In the genomic region with DNA sequence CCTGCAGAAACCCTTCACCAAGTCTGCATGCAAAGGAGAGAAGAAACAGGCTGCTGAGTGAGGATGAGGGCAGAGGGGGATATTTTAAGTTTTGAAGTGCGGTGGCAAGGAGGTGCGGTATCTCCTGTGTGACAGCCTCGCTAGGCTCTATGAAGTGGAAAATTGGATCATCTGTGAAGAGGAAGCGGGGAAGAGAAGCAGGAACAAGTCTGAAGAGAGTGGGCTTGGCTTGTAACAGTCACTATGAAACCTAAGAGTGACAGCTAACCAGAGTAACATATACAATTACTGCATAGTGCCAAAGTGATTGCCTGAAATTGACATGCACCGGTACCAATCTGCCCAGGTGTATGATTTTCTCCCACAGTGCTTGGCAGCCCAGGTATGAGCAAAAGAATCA, we compare ENCODE assay signal across 12 cellular contexts.
DNase-seq lines count a peak whose midpoint lies in the region; ATAC-seq and TF ChIP-seq lines count a peak whose summit lies in the region.
"Had no signal": no experiment of that assay in that cellular context is flagged by ENCODE, and none has a peak within 500 bp of the region (broad histone marks: within the 10 kb centered on the region; RNA-seq: fewer than 3 reads in every experiment).

No MANE protein-coding gene starts in this region.

- H3K36me3 ChIP-seq in PC-3 (ENCODE audit: low read depth, low read length) (no peaks in the 10 kb centered on the region), smooth muscle cell (ENCODE audit: low read depth) (no peaks in the 10 kb centered on the region)
- H3K36me3 ChIP-seq: uterus had no signal

- no peak overlapping the region for H3K27ac ChIP-seq in PC-3 (ENCODE audit: low read length)
- H3K27ac ChIP-seq in smooth muscle cell (ENCODE audit: low read depth) = no peak overlapping the region
- H3K27ac ChIP-seq: uterus had no signal

- no peaks in the 10 kb centered on the region for H3K9me2 ChIP-seq in PC-3 (replicated peaks; ENCODE audit: low read length)

- H3K9me3 ChIP-seq in PC-3 (ENCODE audit: low read length) = no peaks in the 10 kb centered on the region
- H3K9me3 ChIP-seq in smooth muscle cell (replicated peaks; ENCODE audit: low read depth) = no peaks in the 10 kb centered on the region
- H3K9me3 ChIP-seq: uterus had no signal

- DNase-seq in CD1c-positive myeloid dendritic cell (ENCODE audit: extremely low spot score) (peak; percentile 62), PC-3 (no peak), NCI-H524 (lab: John Stamatoyannopoulos, UW) (no peak), smooth muscle cell (lab: John Stamatoyannopoulos, UW; ENCODE audit: unreplicated experiment) (no peak), sciatic nerve (ENCODE audit: low spot score) (no peak)
- no peak for DNase-seq in activated CD4-positive, alpha-beta memory T cell treated with anti-CD3 and anti-CD28 coated beads, Interleukin-2, amount 10 ng/mL, durations not matched to agents 7 days and 5 days
- DNase-seq: H7; NCI-H1105; stimulated activated CD4-positive, alpha-beta T cell treated with anti-CD3 and anti-CD28 coated beads, Interleukin-1b, Interleukin-23, amount 100 ng/mL, for 48 hours; uterus had no signal

- ATAC-seq in GM18868 (IDR thresholded peaks at IDR 0.05; ENCODE audit: unreplicated experiment) = peak; percentile 40
- peak; percentile 53 for ATAC-seq in HG02884 (IDR thresholded peaks at IDR 0.05; ENCODE audit: unreplicated experiment)
- ATAC-seq in PC-3 = no peak
- no peak for ATAC-seq in sciatic nerve

- H3F3A ChIP-seq in PC-3 (ENCODE audit: low read length, unreplicated experiment) = no peaks in the 10 kb centered on the region
- no peaks in the 10 kb centered on the region for H3F3A ChIP-seq in smooth muscle cell (ENCODE audit: low read depth)

- H3K4me3 Mint-ChIP-seq in activated CD4-positive, alpha-beta memory T cell treated with anti-CD3 and anti-CD28 coated beads, Interleukin-2, amount 10 ng/mL, durations not matched to agents 7 days and 5 days = peak overlapping the region; percentile 57

- H3K4me2 ChIP-seq in PC-3 (ENCODE audit: low read length) = no peak overlapping the region
- H3K4me2 ChIP-seq in smooth muscle cell = no peak overlapping the region

- peaks cover 60% of the 10 kb centered on the region for H3K36me3 Mint-ChIP-seq in activated CD4-positive, alpha-beta memory T cell treated with anti-CD3 and anti-CD28 coated beads, Interleukin-2, amount 10 ng/mL, durations not matched to agents 7 days and 5 days (ENCODE audit: low read depth)

- H3K27me3 Mint-ChIP-seq in activated CD4-positive, alpha-beta memory T cell treated with anti-CD3 and anti-CD28 coated beads, Interleukin-2, amount 10 ng/mL, durations not matched to agents 7 days and 5 days = no peaks in the 10 kb centered on the region

- H4K20me1 ChIP-seq in PC-3 (ENCODE audit: low read length) = no peaks in the 10 kb centered on the region
- no peaks in the 10 kb centered on the region for H4K20me1 ChIP-seq in smooth muscle cell (ENCODE audit: low read depth)

- H3K79me2 ChIP-seq in PC-3 (ENCODE audit: low read length) (no peaks in the 10 kb centered on the region; the same call in 1 of the 2 replicates), smooth muscle cell (ENCODE audit: low read depth) (peaks cover 6% of the 10 kb centered on the region)

- H3K27ac Mint-ChIP-seq in activated CD4-positive, alpha-beta memory T cell treated with anti-CD3 and anti-CD28 coated beads, Interleukin-2, amount 10 ng/mL, durations not matched to agents 7 days and 5 days = peak overlapping the region; percentile 82

- H3K4me3 ChIP-seq in PC-3 (ENCODE audit: low read length) = no peak overlapping the region
- H3K4me3 ChIP-seq in smooth muscle cell = no peak overlapping the region
- H3K4me3 ChIP-seq: uterus had no signal

- H3K4me1 ChIP-seq in PC-3 (ENCODE audit: insufficient read depth, low read length) = peaks cover 2% of the 10 kb centered on the region
- no peaks in the 10 kb centered on the region for H3K4me1 ChIP-seq in smooth muscle cell (ENCODE audit: low read depth)

- WGBS in smooth muscle cell (ENCODE audit: low lambda C conversion rate) = 99% methylated on average over 5 of the region's 5 CpGs

- CTCF ChIA-PET in activated CD4-positive, alpha-beta memory T cell treated with anti-CD3 and anti-CD28 coated beads, Interleukin-2, amount 10 ng/mL, durations not matched to agents 7 days and 5 days (lab: Charles Lee) = interaction anchor here (0.8 to 2.7 kb wide), 5 partner anchors 10 to 19 kb away, joined by 3 to 14 read pairs (median 4); no protein-coding TSS in a partner anchor
- CTCF ChIA-PET in PC-3 (lab: Charles Lee) = no interaction called here

- H3K27me3 ChIP-seq in PC-3 (ENCODE audit: low read length) = no peaks in the 10 kb centered on the region
- no peaks in the 10 kb centered on the region for H3K27me3 ChIP-seq in smooth muscle cell (ENCODE audit: low read depth)
- H3K27me3 ChIP-seq: uterus had no signal

- no peak overlapping the region for H2AFZ ChIP-seq in PC-3 (ENCODE audit: low read length)
- H2AFZ ChIP-seq in smooth muscle cell (ENCODE audit: low read depth) = no peak overlapping the region

- BruUV-seq in PC-3 (replicated peaks; lab: Mats Ljungman, UMichigan) = no TSS peak

- intact Hi-C loops in PC-3 (cut with micrococcal nuclease) (no loop called here), sciatic nerve (cut with DNase I) (no loop called here)

- H3K9ac ChIP-seq in PC-3 (ENCODE audit: low read length) (no peak overlapping the region), smooth muscle cell (ENCODE audit: low read depth) (no peak overlapping the region)

- POLR2A ChIA-PET in activated CD4-positive, alpha-beta memory T cell treated with anti-CD3 and anti-CD28 coated beads, Interleukin-2, amount 10 ng/mL, durations not matched to agents 7 days and 5 days (lab: Charles Lee) = interaction anchor here (0.6 to 6.5 kb wide), 10 partner anchors 8 to 77 kb away, joined by 3 to 45 read pairs (median 4); no protein-coding TSS in a partner anchor
- POLR2A ChIA-PET in PC-3 (lab: Charles Lee; ENCODE audit: unreplicated experiment) = no interaction called here

- peaks cover 78% of the 10 kb centered on the region for H3K4me1 Mint-ChIP-seq in activated CD4-positive, alpha-beta memory T cell treated with anti-CD3 and anti-CD28 coated beads, Interleukin-2, amount 10 ng/mL, durations not matched to agents 7 days and 5 days

- TF ChIP-seq CTCF in PC-3 (conservative IDR thresholded peaks at IDR 0.05; ENCODE audit: low read depth, low read length) = no peak
- no peak for TF ChIP-seq CTCF in smooth muscle cell (IDR thresholded peaks at IDR 0.05; ENCODE audit: borderline replicate concordance, insufficient read depth, poor library complexity, severe bottlenecking)

- peaks cover 7% of the 10 kb centered on the region for H3K9me3 Mint-ChIP-seq in activated CD4-positive, alpha-beta memory T cell treated with anti-CD3 and anti-CD28 coated beads, Interleukin-2, amount 10 ng/mL, durations not matched to agents 7 days and 5 days

Comparison
In these comparisons a context has a peak if more than half of its experiments do, and no peak if none do; other contexts are left out.
1. ATAC-seq: peak in GM18868 (single experiment) and HG02884 (single experiment); none in PC-3 (single experiment) and sciatic nerve (single experiment).